Comparison of ENCODE assay signal across 1 cellular context in genomic region chr12:110613771-110614684, GRCh38.
A peak's percentile ranks its signal among the peaks of the same experiment; 100 is the strongest.
TF ChIP-seq lines count a peak whose summit lies in the region.

TSS of gene TCTN1 (plus strand) at chr12:110614129. CDS start at chr12:110614183, 54 bp downstream.

TF ChIP-seq in K562, 482 proteins besides CTCF, POLR2A, EP300 and RAD21 (continued from another document and continues in another):
- TF ChIP-seq NKRF (IDR thresholded peaks at IDR 0.05; ENCODE audit: borderline replicate concordance) (peak; percentile 92), RFX1 (IDR thresholded peaks at IDR 0.05) (peak; percentile 96), ATF1 (CRISPR knock-in tag; IDR thresholded peaks at IDR 0.05) (no peak), ATF1 (tag; IDR thresholded peaks at IDR 0.05) (peak; percentile 59; the same call in 1 of the 2 replicates), SRF (CRISPR knock-in tag; IDR thresholded peaks at IDR 0.05) (peak in 1 of 2 experiments; percentile 66; a peak in 1 of 4 replicates), MAZ (CRISPR knock-in tag; conservative IDR thresholded peaks at IDR 0.05 in 1 of 2, IDR thresholded peaks at IDR 0.05 in 1 of 2) (peak; percentile 47 to 71; a peak in 3 of 4 replicates), ZKSCAN8 (CRISPR knock-in tag; IDR thresholded peaks at IDR 0.05) (peak; percentile 88), ZBTB1 (CRISPR knock-in tag; IDR thresholded peaks at IDR 0.05; ENCODE audit: borderline replicate concordance, low read depth) (no peak), ELF2 (CRISPR knock-in tag; IDR thresholded peaks at IDR 0.05) (peak; percentile 17; the same call in 1 of the 2 replicates), JUND (IDR thresholded peaks at IDR 0.05; ENCODE audit: borderline replicate concordance, low read depth, low read length) (peak; percentile 9; the same call in 1 of the 2 replicates), JUND (tag; IDR thresholded peaks at IDR 0.05; ENCODE audit: borderline replicate concordance, low read depth, low read length) (no peak; the same call in 2 of the 3 replicates), CXXC5 (CRISPR knock-in tag; IDR thresholded peaks at IDR 0.05) (peak; percentile 83), ARID4B (CRISPR knock-in tag; IDR thresholded peaks at IDR 0.05) (peak; percentile 88), POLR2G (IDR thresholded peaks at IDR 0.05; ENCODE audit: low read depth, low read length) (peak; percentile 91), ZNF212 (CRISPR knock-in tag; IDR thresholded peaks at IDR 0.05) (no peak), BRF1 (IDR thresholded peaks at IDR 0.05; ENCODE audit: borderline replicate concordance, extremely low read depth, insufficient read length) (no peak), TCF7 (IDR thresholded peaks at IDR 0.05; ENCODE audit: borderline replicate concordance) (peak; percentile 35; the same call in 1 of the 2 replicates), SAP30 (IDR thresholded peaks at IDR 0.05; ENCODE audit: borderline replicate concordance, insufficient read depth, low read depth, low read length, poor library complexity, severe bottlenecking) (peak; percentile 90), TAF7 (tag; IDR thresholded peaks at IDR 0.05) (peak; percentile 56), SP1 (CRISPR knock-in tag; IDR thresholded peaks at IDR 0.05) (peak; percentile 73), STAT6 (CRISPR knock-in tag; IDR thresholded peaks at IDR 0.05) (0 out of 2 replicates have a peak, but pooled peaks have one; percentile 20), MAX (CRISPR knock-in tag; IDR thresholded peaks at IDR 0.05) (peak; percentile 77; the same call in 1 of the 2 replicates), CUX1 (CRISPR knock-in tag; IDR thresholded peaks at IDR 0.05) (no peak), E2F5 (CRISPR knock-in tag; IDR thresholded peaks at IDR 0.05) (no peak), BRF2 (IDR thresholded peaks at IDR 0.05; ENCODE audit: borderline replicate concordance, insufficient read depth, insufficient read length) (no peak), PHTF2 (CRISPR knock-in tag; IDR thresholded peaks at IDR 0.05) (0 out of 2 replicates have a peak, but pooled peaks have one; percentile 28), SREBF1 (IDR thresholded peaks at IDR 0.05; ENCODE audit: borderline replicate concordance, low read depth, low read length) (no peak), NR2F6 (CRISPR knock-in tag; IDR thresholded peaks at IDR 0.05) (no peak), THAP12 (CRISPR knock-in tag; IDR thresholded peaks at IDR 0.05) (peak; percentile 60; the same call in 1 of the 2 replicates), CBFB (CRISPR knock-in tag; IDR thresholded peaks at IDR 0.05) (peak; percentile 86; the same call in 1 of the 2 replicates), ZNF592 (IDR thresholded peaks at IDR 0.05) (0 out of 2 replicates have a peak, but pooled peaks have one; percentile 13)
